In genomic region chr5:135398160-135398854, GRCh38 we compare ENCODE assay signal across 8 cellular contexts. TPM values are rescaled to one million over a fixed set of nuclear protein-coding genes. Genes with fewer than 3 reads are reported as not detected.
DNase-seq lines count a peak whose midpoint lies in the region; ATAC-seq, FAIRE-seq and TF ChIP-seq lines count a peak whose summit lies in the region.

No MANE protein-coding gene starts in this region.

- ATAC-seq in GM18909 (IDR thresholded peaks at IDR 0.05; ENCODE audit: poor library complexity, unreplicated experiment) (peak; percentile 38), HG03432 (IDR thresholded peaks at IDR 0.05; ENCODE audit: unreplicated experiment) (peak; percentile 41), GM21786 (IDR thresholded peaks at IDR 0.05; ENCODE audit: unreplicated experiment) (no peak)

- no peak for FAIRE-seq in RCC 7860 (lab: Jason Lieb, UNC)
- no peak for FAIRE-seq in astrocyte (lab: Jason Lieb, UNC)

- peak overlapping the region; percentile 92 for H3K4me3 Mint-ChIP-seq in astrocyte (ENCODE audit: unreplicated experiment)

- H4K20me1 ChIP-seq in astrocyte (ENCODE audit: insufficient read depth, low read length) = peaks cover 50% of the 10 kb centered on the region

- no peaks in the 10 kb centered on the region for H3K9me3 Mint-ChIP-seq in astrocyte (ENCODE audit: unreplicated experiment)

- peaks cover 2% of the 10 kb centered on the region for H3K36me3 Mint-ChIP-seq in astrocyte (ENCODE audit: low read depth, unreplicated experiment)

- H3K9ac ChIP-seq in astrocyte (ENCODE audit: low read length) = peak overlapping the region; percentile 96

- POLR2A ChIA-PET in AG04449 (lab: Yijun Ruan, JAX) = no interaction called here

- peak overlapping the region; percentile 97 for H2AFZ ChIP-seq in astrocyte (ENCODE audit: low read depth, low read length)

- H3K4me1 ChIP-seq in astrocyte (ENCODE audit: insufficient read depth, low read length) = peaks cover 39% of the 10 kb centered on the region

- no peaks in the 10 kb centered on the region for H3K9me3 ChIP-seq in astrocyte (ENCODE audit: insufficient read depth, low read depth, low read length)

- H3K27me3 ChIP-seq in astrocyte (ENCODE audit: insufficient read depth, low read length) = no peaks in the 10 kb centered on the region

- CTCF ChIA-PET in AG04449 (lab: Yijun Ruan, JAX) = interaction anchor here (1.8 kb wide), 1 partner anchor 28 kb away, joined by 5 read pairs; no protein-coding TSS in a partner anchor

- TF ChIP-seq CTCF in AG04449 (IDR thresholded peaks at IDR 0.05; ENCODE audit: insufficient read depth, low read length, missing control alignments) = no peak
- no peak for TF ChIP-seq CTCF in astrocyte (IDR thresholded peaks at IDR 0.05; ENCODE audit: insufficient read depth, low read depth, low read length)

- peak overlapping the region; percentile 98 for H3K4me2 ChIP-seq in astrocyte (ENCODE audit: low read length)

- H3K36me3 ChIP-seq in astrocyte (ENCODE audit: insufficient read depth, low read length) = no peaks in the 10 kb centered on the region

- DNase-seq in AG04449 (ENCODE audit: low read depth, low spot score) (no peak), RCC 7860 (ENCODE audit: low spot score) (peak; percentile 26), astrocyte (ENCODE audit: low read depth) (no peak), iris pigment epithelial cell (ENCODE audit: low read depth) (peak; percentile 48)
- DNase-seq in stimulated activated CD4-positive, alpha-beta T cell treated with anti-CD3 and anti-CD28 coated beads, Interleukin-1b, Interleukin-23, amount 100 ng/mL, for 24 hours (ENCODE audit: low read depth in 4 of 4, low spot score in 1 of 4) = peak in 3 of 4 experiments; percentile 11 to 37 (median 18)

- peaks cover 63% of the 10 kb centered on the region for H3K79me2 ChIP-seq in astrocyte (ENCODE audit: insufficient read depth, low read length)

- H3K4me3 ChIP-seq in AG04449 (ENCODE audit: low read depth, low read length) (peak overlapping the region; percentile 77), astrocyte (ENCODE audit: insufficient read depth, low read depth, low read length) (peak overlapping the region; percentile 79)

- H3K4me1 Mint-ChIP-seq in astrocyte (ENCODE audit: low read depth, unreplicated experiment) = peaks cover 43% of the 10 kb centered on the region

- peaks cover 3% of the 10 kb centered on the region for H3K27me3 Mint-ChIP-seq in astrocyte (ENCODE audit: low read depth, unreplicated experiment)

- H3K27ac Mint-ChIP-seq in astrocyte (ENCODE audit: unreplicated experiment) = peak overlapping the region; percentile 81

- H3K27ac ChIP-seq in astrocyte (ENCODE audit: low read depth, low read length) = peak overlapping the region; percentile 87

RNA-seq across cellular contexts. Expression of gene MACROH2A1, which starts 0.7 kb away (rescaled TPM):
- 121 and 143 TPM in 2 replicates for total RNA-seq in astrocyte

RNA-seq across cellular contexts. Expression of gene DCANP1, which starts 48.8 kb away (rescaled TPM):
- not detected in 2 replicates for total RNA-seq in astrocyte

RNA-seq across cellular contexts. Expression of gene TIFAB, which starts 53.8 kb away (rescaled TPM):
- not detected in 2 replicates for total RNA-seq in astrocyte

Comparison
In these comparisons a context has a peak if more than half of its experiments do, and no peak if none do; other contexts are left out.
1. DNase-seq: peak in RCC 7860 (single experiment), iris pigment epithelial cell (single experiment) and stimulated activated CD4-positive, alpha-beta T cell treated with anti-CD3 and anti-CD28 coated beads, Interleukin-1b, Interleukin-23, amount 100 ng/mL, for 24 hours (3 of 4); none in AG04449 (single experiment) and astrocyte (single experiment).